ENCODE assay signal across 22 cellular contexts in genomic region chr9:127712371-127712770, GRCh38. TPM values are rescaled to one million over a fixed set of nuclear protein-coding genes. Genes with fewer than 3 reads are reported as not detected.
DNase-seq lines count a peak whose midpoint lies in the region; ATAC-seq, FAIRE-seq and TF ChIP-seq lines count a peak whose summit lies in the region.
"Had no signal": no experiment of that assay in that cellular context is flagged by ENCODE, and none has a peak within 500 bp of the region (broad histone marks: within the 10 kb centered on the region; RNA-seq: fewer than 3 reads in every experiment).

No MANE protein-coding gene starts in this region.

- H2BK5ac ChIP-seq in neuronal stem cell (ENCODE audit: low read length) = peak overlapping the region; percentile 39

- H2AFZ ChIP-seq in GM23338 (no peak overlapping the region), astrocyte (ENCODE audit: low read depth, low read length) (no peak overlapping the region), neuronal stem cell (ENCODE audit: low read length) (no peak overlapping the region), neural progenitor cell (replicated peaks) (no peak overlapping the region)

- no peak overlapping the region for H3K18ac ChIP-seq in neuronal stem cell (ENCODE audit: low read length)

- peak overlapping the region; percentile 63 to 89 (median 81); a peak in 18 of 22 replicates for H3K4me2 ChIP-seq in BLaER1 treated with 17β-estradiol and CSF1 and Interleukin-3, amounts not matched to agents 10 nM and 100 nM
- H3K4me2 ChIP-seq in GM23338 = 0 out of 2 replicates have a peak overlapping the region, but pooled peaks have one; percentile 51
- no peak overlapping the region for H3K4me2 ChIP-seq in astrocyte (ENCODE audit: low read length)
- H3K4me2 ChIP-seq in neuronal stem cell (ENCODE audit: insufficient read depth, low read length, poor library complexity, severe bottlenecking) = no peak overlapping the region
- no peak overlapping the region for H3K4me2 ChIP-seq in neural progenitor cell

- H3K4me1 ChIP-seq in BLaER1 treated with 17β-estradiol and CSF1 and Interleukin-3, amounts not matched to agents 10 nM and 100 nM = peaks cover 32 to 62% (median 55%) of the 10 kb centered on the region in 10 experiments
- peaks cover 10% of the 10 kb centered on the region for H3K4me1 ChIP-seq in GM23338 (ENCODE audit: insufficient read depth)
- peaks cover 12% of the 10 kb centered on the region for H3K4me1 ChIP-seq in astrocyte (ENCODE audit: insufficient read depth, low read length)
- peaks cover 6 to 28% of the 10 kb centered on the region in 2 donors for H3K4me1 ChIP-seq in neuronal stem cell (ENCODE audit: control insufficient read depth in 2 of 2, insufficient read depth in 1 of 2, low read depth in 1 of 2, low read length in 2 of 2)
- H3K4me1 ChIP-seq in neural progenitor cell = peaks cover 9% of the 10 kb centered on the region

- H3F3A ChIP-seq in GM23338 (replicated peaks; ENCODE audit: low read depth) (0 out of 2 replicates have a peak, but pooled peaks cover 12% of the 10 kb centered on the region), neural progenitor cell (ENCODE audit: low read depth) (no peaks in the 10 kb centered on the region)

- H4K8ac ChIP-seq in neuronal stem cell (ENCODE audit: low read depth, low read length) = no peak overlapping the region

- H3K79me2 ChIP-seq in GM23338 (replicated peaks; ENCODE audit: insufficient read depth) (no peaks in the 10 kb centered on the region), astrocyte (ENCODE audit: insufficient read depth, low read length) (peaks cover 9% of the 10 kb centered on the region), neural progenitor cell (ENCODE audit: low read depth) (no peaks in the 10 kb centered on the region)

- H3K9me3 Mint-ChIP-seq in GM23338 (peaks cover 4% of the 10 kb centered on the region; the same call in 2 of the 3 replicates), astrocyte (ENCODE audit: unreplicated experiment) (no peaks in the 10 kb centered on the region), neural progenitor cell (peaks cover 3% of the 10 kb centered on the region)

- H2BK15ac ChIP-seq in neuronal stem cell (ENCODE audit: low read length) = peak overlapping the region; percentile 27

- no peaks in the 10 kb centered on the region for H3K36me3 Mint-ChIP-seq in GM23338 (ENCODE audit: low read depth)
- H3K36me3 Mint-ChIP-seq in astrocyte (ENCODE audit: low read depth, unreplicated experiment) = peaks cover 12% of the 10 kb centered on the region
- no peaks in the 10 kb centered on the region for H3K36me3 Mint-ChIP-seq in neural progenitor cell

- H2BK120ac ChIP-seq in neuronal stem cell (ENCODE audit: low read depth, low read length) = no peak overlapping the region

- no peak for FAIRE-seq in astrocyte (lab: Jason Lieb, UNC)
- FAIRE-seq: GM12892 had no signal

- H3K27me3 Mint-ChIP-seq in GM23338 (ENCODE audit: insufficient read depth, low read depth, poor library complexity) = peaks cover 15% of the 10 kb centered on the region
- H3K27me3 Mint-ChIP-seq in astrocyte (ENCODE audit: low read depth, unreplicated experiment) = peaks cover 4% of the 10 kb centered on the region
- peaks cover 6% of the 10 kb centered on the region for H3K27me3 Mint-ChIP-seq in neural progenitor cell (ENCODE audit: insufficient read depth, low read depth)

- peak overlapping the region in 1 of 11 experiments; percentile 60; a peak in 2 of 22 replicates for H3K9ac ChIP-seq in BLaER1 treated with 17β-estradiol and CSF1 and Interleukin-3, amounts not matched to agents 10 nM and 100 nM
- H3K9ac ChIP-seq in astrocyte (ENCODE audit: low read length) (no peak overlapping the region), neuronal stem cell (ENCODE audit: low read depth, low read length, poor library complexity) (no peak overlapping the region), neural progenitor cell (no peak overlapping the region)

- peak overlapping the region; percentile 78 for H2AK5ac ChIP-seq in neuronal stem cell (ENCODE audit: low read depth, low read length)

- H3K79me1 ChIP-seq in neuronal stem cell (ENCODE audit: low read depth, low read length) = peaks cover 4% of the 10 kb centered on the region

- no peak overlapping the region for H2BK12ac ChIP-seq in neuronal stem cell (ENCODE audit: low read length)

- H3K14ac ChIP-seq in neuronal stem cell (ENCODE audit: low read length) = peak overlapping the region; percentile 91

- H3K27ac Mint-ChIP-seq in GM23338 (no peak overlapping the region), astrocyte (ENCODE audit: unreplicated experiment) (no peak overlapping the region), neural progenitor cell (no peak overlapping the region)

- no peaks in the 10 kb centered on the region for H3K27me3 ChIP-seq in BLaER1 treated with 17β-estradiol and CSF1 and Interleukin-3, amounts not matched to agents 10 nM and 100 nM
- H3K27me3 ChIP-seq in GM23338 (ENCODE audit: insufficient read depth) = no peaks in the 10 kb centered on the region
- no peaks in the 10 kb centered on the region for H3K27me3 ChIP-seq in astrocyte (ENCODE audit: insufficient read depth, low read length)
- H3K27me3 ChIP-seq in neuronal stem cell (ENCODE audit: control insufficient read depth in 3 of 3, insufficient read depth in 3 of 3, low read depth in 1 of 3, low read length in 3 of 3) = peaks cover 0 to 10% (median 0%) of the 10 kb centered on the region in 3 experiments
- peaks cover 15% of the 10 kb centered on the region for H3K27me3 ChIP-seq in neural progenitor cell
- H3K27me3 ChIP-seq: BE2C had no signal

- ATAC-seq in GM23338 (no peak), GM21390 (IDR thresholded peaks at IDR 0.05; ENCODE audit: unreplicated experiment) (no peak), HG03457 (IDR thresholded peaks at IDR 0.05; ENCODE audit: unreplicated experiment) (no peak)
- ATAC-seq: Panc1 had no signal

- no CpG with 5 or more reads among the region's 11 CpGs for WGBS in neuronal stem cell (ENCODE audit: extremely low coverage in 2 of 2, insufficient read length in 2 of 2, insufficient replicate concordance in 1 of 2), 2 donors

- no peak overlapping the region for H3K4ac ChIP-seq in neuronal stem cell (ENCODE audit: low read length)

- H4K91ac ChIP-seq in neuronal stem cell (ENCODE audit: low read depth, low read length, poor library complexity) = no peak overlapping the region

- peaks cover 27% of the 10 kb centered on the region for H3K4me1 Mint-ChIP-seq in GM23338
- H3K4me1 Mint-ChIP-seq in astrocyte (ENCODE audit: low read depth, unreplicated experiment) = peaks cover 2% of the 10 kb centered on the region
- H3K4me1 Mint-ChIP-seq in neural progenitor cell = peaks cover 26% of the 10 kb centered on the region

- DNase-seq in GM23338 (ENCODE audit: low spot score) (no peak), astrocyte (ENCODE audit: low read depth) (no peak), neuronal stem cell (ENCODE audit: low spot score) (no peak), neural progenitor cell (ENCODE audit: low spot score) (no peak)
- DNase-seq: BE2C, GF-D8, IMR-90, NCI-H1105 treated with DMSO at 0.1 percent for 48 hours, NCI-H1694 treated with DMSO at 0.1 percent for 48 hours, NCI-H2107, NCI-H226, NCI-H526, Right ventricle myocardium superior had no signal

- peaks cover 0 to 61% (median 45%) of the 10 kb centered on the region in 11 experiments; a peak in 19 of 22 replicates for H4K20me1 ChIP-seq in BLaER1 treated with 17β-estradiol and CSF1 and Interleukin-3, amounts not matched to agents 10 nM and 100 nM
- no peaks in the 10 kb centered on the region for H4K20me1 ChIP-seq in GM23338 (replicated peaks; ENCODE audit: insufficient read depth)
- peaks cover 40% of the 10 kb centered on the region for H4K20me1 ChIP-seq in astrocyte (ENCODE audit: insufficient read depth, low read length)
- H4K20me1 ChIP-seq in neural progenitor cell (ENCODE audit: low read depth) = no peaks in the 10 kb centered on the region

- peaks cover 0 to 9% (median 0%) of the 10 kb centered on the region in 11 experiments; a peak in 6 of 22 replicates for H3K9me3 ChIP-seq in BLaER1 treated with 17β-estradiol and CSF1 and Interleukin-3, amounts not matched to agents 10 nM and 100 nM (replicated peaks in 1 of 11)
- H3K9me3 ChIP-seq in astrocyte (ENCODE audit: insufficient read depth, low read depth, low read length) (no peaks in the 10 kb centered on the region), neuronal stem cell (replicated peaks in 1 of 2; ENCODE audit: control insufficient read depth in 2 of 2, insufficient read depth in 1 of 2, low read depth in 1 of 2, low read length in 2 of 2) (peaks cover 0 to 3% of the 10 kb centered on the region in 2 donors), neural progenitor cell (ENCODE audit: low read depth) (no peaks in the 10 kb centered on the region)

- H3K36me3 ChIP-seq in BLaER1 treated with 17β-estradiol and CSF1 and Interleukin-3, amounts not matched to agents 10 nM and 100 nM = peaks cover 0 to 5% (median 0%) of the 10 kb centered on the region in 11 experiments; a peak in 2 of 22 replicates
- H3K36me3 ChIP-seq in GM23338 (ENCODE audit: insufficient read depth) (no peaks in the 10 kb centered on the region), astrocyte (ENCODE audit: insufficient read depth, low read length) (no peaks in the 10 kb centered on the region), neuronal stem cell (replicated peaks in 1 of 2; ENCODE audit: control insufficient read depth in 2 of 2, insufficient read depth in 2 of 2, low read length in 2 of 2) (no peaks in the 10 kb centered on the region), neural progenitor cell (no peaks in the 10 kb centered on the region)
- H3K36me3 ChIP-seq: BE2C had no signal

- no peaks in the 10 kb centered on the region for H3K9me2 ChIP-seq in GM23338 (ENCODE audit: insufficient read depth)

- H3K27ac ChIP-seq in BLaER1 treated with 17β-estradiol and CSF1 and Interleukin-3, amounts not matched to agents 10 nM and 100 nM = no peak overlapping the region
- H3K27ac ChIP-seq in GM23338 (ENCODE audit: low read depth) (no peak overlapping the region), astrocyte (ENCODE audit: low read depth, low read length) (no peak overlapping the region), neuronal stem cell (replicated peaks; ENCODE audit: low read length) (no peak overlapping the region), neural progenitor cell (no peak overlapping the region)
- H3K27ac ChIP-seq: SK-N-MC had no signal

- no peak overlapping the region for H3K23ac ChIP-seq in neuronal stem cell (ENCODE audit: low read depth, low read length, poor library complexity)

- TF ChIP-seq CTCF in GM23338 (conservative IDR thresholded peaks at IDR 0.05; ENCODE audit: low read depth in 2 of 2) = no peak
- no peak for TF ChIP-seq CTCF in astrocyte (IDR thresholded peaks at IDR 0.05; ENCODE audit: insufficient read depth, low read depth, low read length)
- no peak for TF ChIP-seq CTCF in neural progenitor cell (IDR thresholded peaks at IDR 0.05)

- H3K4me3 Mint-ChIP-seq in GM23338 (peak overlapping the region; percentile 12; the same call in 1 of the 3 replicates), astrocyte (ENCODE audit: unreplicated experiment) (peak overlapping the region; percentile 34), neural progenitor cell (no peak overlapping the region)

- H3K4me3 ChIP-seq in BLaER1 treated with 17β-estradiol and CSF1 and Interleukin-3, amounts not matched to agents 10 nM and 100 nM = no peak overlapping the region
- no peak overlapping the region for H3K4me3 ChIP-seq in GM23338
- no peak overlapping the region for H3K4me3 ChIP-seq in astrocyte (ENCODE audit: insufficient read depth, low read depth, low read length)
- no peak overlapping the region for H3K4me3 ChIP-seq in neuronal stem cell (ENCODE audit: low read length in 2 of 2)
- H3K4me3 ChIP-seq in neural progenitor cell = no peak overlapping the region
- H3K4me3 ChIP-seq: SK-N-MC had no signal

RNA-seq across cellular contexts. Expression of gene PTRH1, which starts 3.1 kb away (rescaled TPM):
- total RNA-seq in GM23338 (2014; rRNA removed; shearing (Covaris generic)) = 9.5 and 15.1 TPM in 2 replicates
- 18.6 and 18.9 TPM in 2 replicates for polyA plus RNA-seq in GM23338 (2016; fragmentation: Nextera tagmentation; extraction: Ambion mirVana)
- 9.9 and 13.5 TPM in 2 replicates for total RNA-seq in astrocyte
- 4.0 TPM for polyA plus RNA-seq in neuronal stem cell (2013, experiment 1 of 2)
- polyA plus RNA-seq in neuronal stem cell (2013, experiment 2 of 2) = 3.8 TPM
- total RNA-seq in neural progenitor cell (ENCODE audit: low replicate concordance) = 1.3 and 5.4 TPM in 2 replicates

RNA-seq across cellular contexts. Expression of gene TTC16, which starts 3.5 kb away (rescaled TPM):
- not detected in 2 replicates for total RNA-seq in GM23338 (2014; rRNA removed; shearing (Covaris generic))
- polyA plus RNA-seq in GM23338 (2016; fragmentation: Nextera tagmentation; extraction: Ambion mirVana) = not detected in 2 replicates
- total RNA-seq in astrocyte (not detected in 2 replicates), neural progenitor cell (ENCODE audit: low replicate concordance) (not detected in 2 replicates)
- not detected for polyA plus RNA-seq in neuronal stem cell (2013, experiment 1 of 2)
- not detected for polyA plus RNA-seq in neuronal stem cell (2013, experiment 2 of 2)
- total RNA-seq: H7, HT-29, IMR-90 had no signal

RNA-seq across cellular contexts. Expression of gene CFAP157, which starts 5.6 kb away (rescaled TPM):
- 0.17 TPM in 1 of 2 replicates, not detected in the other for total RNA-seq in GM23338 (2014; rRNA removed; shearing (Covaris generic))
- polyA plus RNA-seq in GM23338 (2016; fragmentation: Nextera tagmentation; extraction: Ambion mirVana) = 0.55 and 0.78 TPM in 2 replicates
- 0.09 TPM in 1 of 2 replicates, not detected in the other for total RNA-seq in astrocyte
- polyA plus RNA-seq in neuronal stem cell (2013, experiment 1 of 2) = 0.03 TPM
- polyA plus RNA-seq in neuronal stem cell (2013, experiment 2 of 2) = 0.06 TPM
- 0.31 TPM in 1 of 2 replicates, not detected in the other for total RNA-seq in neural progenitor cell (ENCODE audit: low replicate concordance)
- total RNA-seq: Daoy, H7, IMR-90, Right ventricle myocardium superior had no signal
- polyA plus RNA-seq: IMR-90 had no signal

RNA-seq across cellular contexts. Expression of gene TOR2A, which starts 22.7 kb away (rescaled TPM):
- total RNA-seq in GM23338 (2014; rRNA removed; shearing (Covaris generic)) = 21.1 and 23.5 TPM in 2 replicates
- 14.4 TPM in 2 replicates for polyA plus RNA-seq in GM23338 (2016; fragmentation: Nextera tagmentation; extraction: Ambion mirVana)
- total RNA-seq in astrocyte (7.5 and 8.5 TPM in 2 replicates), neural progenitor cell (ENCODE audit: low replicate concordance) (5.5 and 18.3 TPM in 2 replicates)
- polyA plus RNA-seq in neuronal stem cell (2013, experiment 1 of 2) = 16.4 TPM
- 16.7 TPM for polyA plus RNA-seq in neuronal stem cell (2013, experiment 2 of 2)

Comparison
In these comparisons a context has a peak if more than half of its experiments do, and no peak if none do; other contexts are left out.
1. H3K4me2 ChIP-seq: peak in BLaER1 treated with 17β-estradiol and CSF1 and Interleukin-3, amounts not matched to agents 10 nM and 100 nM (11 of 11) and GM23338 (single experiment); none in astrocyte (single experiment), neuronal stem cell (single experiment) and neural progenitor cell (single experiment).